Comparison of ENCODE assay signal across 8 cellular contexts in genomic region chr1:231418101-231418740, GRCh38. TPM values are rescaled to one million over a fixed set of nuclear protein-coding genes. Genes with fewer than 3 reads are reported as not detected.
DNase-seq lines count a peak whose midpoint lies in the region; ATAC-seq and TF ChIP-seq lines count a peak whose summit lies in the region.
"Had no signal": no experiment of that assay in that cellular context is flagged by ENCODE, and none has a peak within 500 bp of the region (broad histone marks: within the 10 kb centered on the region; RNA-seq: fewer than 3 reads in every experiment).

No MANE protein-coding gene starts in this region.

- H4K20me1 ChIP-seq in fibroblast of lung (ENCODE audit: control insufficient read depth, extremely low read depth, insufficient read depth, low read length) = no peaks in the 10 kb centered on the region

- intact Hi-C loops in gastrocnemius medialis (cut with DNase I; ENCODE audit: low total_unique reads) = no loop called here
- intact Hi-C loops in mucosa of descending colon (cut with DNase I, micrococcal nuclease) = no loop called here

- DNase-seq in SK-N-MC (ENCODE audit: low read depth, low spot score) (no peak), fibroblast of lung (ENCODE audit: low read depth in 2 of 2) (no peak), gastrocnemius medialis (no peak), iPS-NIHi11 (ENCODE audit: low spot score) (no peak), mucosa of descending colon (no peak)
- DNase-seq: activated effector memory CD4-positive, alpha-beta T cell treated with anti-CD3 and anti-CD28 coated beads, Interleukin-2, amount 50 U/mL, for 16 hours had no signal

- H3K27ac ChIP-seq in SK-N-MC (no peak overlapping the region), fibroblast of lung (ENCODE audit: insufficient read depth, low read length) (peak overlapping the region; percentile 15), gastrocnemius medialis (peak overlapping the region; percentile 97 to 98 (median 98))

- H3K27me3 ChIP-seq in fibroblast of lung (ENCODE audit: control insufficient read depth, insufficient read depth, low read length) = no peaks in the 10 kb centered on the region
- no peaks in the 10 kb centered on the region for H3K27me3 ChIP-seq in gastrocnemius medialis

- TF ChIP-seq POLR2A in gastrocnemius medialis (IDR thresholded peaks at IDR 0.05) = no peak

- H3K9me3 ChIP-seq in SK-N-MC (ENCODE audit: low read depth, low read length) (no peaks in the 10 kb centered on the region), fibroblast of lung (ENCODE audit: control insufficient read depth, insufficient read depth, low read depth, low read length) (no peaks in the 10 kb centered on the region), gastrocnemius medialis (no peaks in the 10 kb centered on the region), mucosa of descending colon (no peaks in the 10 kb centered on the region)

- in situ Hi-C loops in gastrocnemius medialis (cut with MboI; ENCODE audit: low sequenced_read_pairs in 4 of 4) = loop anchor here in 2 of 4 donors (10.0 kb wide), 2 partner anchors 53 to 117 kb away; no protein-coding TSS in a partner anchor

- no peak for ATAC-seq in gastrocnemius medialis
- no peak for ATAC-seq in GM21447 (IDR thresholded peaks at IDR 0.05; ENCODE audit: unreplicated experiment)
- ATAC-seq in mucosa of descending colon = no peak

- H3K9ac ChIP-seq in SK-N-MC (ENCODE audit: insufficient read length) (no peak overlapping the region), fibroblast of lung (ENCODE audit: insufficient read depth, low read length) (no peak overlapping the region)

- peaks cover 78% of the 10 kb centered on the region for H3K79me2 ChIP-seq in fibroblast of lung (ENCODE audit: control insufficient read depth, insufficient read depth, low read length)

- H3K4me2 ChIP-seq in fibroblast of lung (ENCODE audit: extremely low read depth, insufficient read depth, low read length) = peak overlapping the region; percentile 74

- H3K4me1 ChIP-seq in fibroblast of lung (ENCODE audit: control insufficient read depth, extremely low read depth, insufficient read depth, low read length) (peaks cover 4% of the 10 kb centered on the region), gastrocnemius medialis (peaks cover 33 to 46% of the 10 kb centered on the region in 2 donors), mucosa of descending colon (ENCODE audit: low read depth) (peaks cover 26% of the 10 kb centered on the region)

- H3K36me3 ChIP-seq in SK-N-MC (ENCODE audit: insufficient read depth, low read length) (no peaks in the 10 kb centered on the region), fibroblast of lung (ENCODE audit: control insufficient read depth, insufficient read depth, low read length) (no peaks in the 10 kb centered on the region), gastrocnemius medialis (peaks cover 0 to 35% of the 10 kb centered on the region in 2 donors), mucosa of descending colon (ENCODE audit: low read depth) (no peaks in the 10 kb centered on the region)

- H2AFZ ChIP-seq in fibroblast of lung (ENCODE audit: low read length) = no peak overlapping the region

- peak overlapping the region; percentile 82 for H3K4me3 ChIP-seq in GM08714 (ENCODE audit: low read length)
- peak overlapping the region; percentile 12; the same call in 1 of the 2 replicates for H3K4me3 ChIP-seq in SK-N-MC
- peak overlapping the region; percentile 57 to 95 (median 84) for H3K4me3 ChIP-seq in fibroblast of lung (replicated peaks in 1 of 4; ENCODE audit: control extremely low read depth in 1 of 4, insufficient read depth in 1 of 4, low read depth in 3 of 4, low read length in 4 of 4)
- peak overlapping the region; percentile 75 to 87 (median 82) for H3K4me3 ChIP-seq in gastrocnemius medialis
- H3K4me3 ChIP-seq in mucosa of descending colon = no peak overlapping the region

- TF ChIP-seq CTCF in fibroblast of lung (conservative IDR thresholded peaks at IDR 0.05 in 1 of 2, IDR thresholded peaks at IDR 0.05 in 1 of 2; ENCODE audit: low read depth in 1 of 2, low read length in 2 of 2) (no peak), gastrocnemius medialis (IDR thresholded peaks at IDR 0.05 in 4 of 5, conservative IDR thresholded peaks at IDR 0.05 in 1 of 5) (no peak), mucosa of descending colon (IDR thresholded peaks at IDR 0.05) (no peak)

RNA-seq across cellular contexts. Expression of gene EGLN1, which starts 3.9 kb away (rescaled TPM):
- 47.8 and 50.9 TPM in 2 replicates for total RNA-seq in fibroblast of lung
- polyA plus RNA-seq in fibroblast of lung = 28.0 and 49.3 TPM in 2 replicates
- polyA plus RNA-seq in fibroblast of lung (2012) = 17.1 and 31.6 TPM in 2 replicates
- 3.0 and 3.9 TPM in 2 replicates for polyA minus RNA-seq in fibroblast of lung (ENCODE audit: low replicate concordance)
- 100 to 1,000 TPM; 500 to 862 (median 706) TPM for total RNA-seq in gastrocnemius medialis
- 10 to 100 TPM; 49.3 to 61.1 (median 55.0) TPM for total RNA-seq in mucosa of descending colon
